ENCODE assay signal across 10 cellular contexts in genomic region chr20:3072530-3073250, GRCh38. TPM values are rescaled to one million over a fixed set of nuclear protein-coding genes. Genes with fewer than 3 reads are reported as not detected.
DNase-seq lines count a peak whose midpoint lies in the region; ATAC-seq and TF ChIP-seq lines count a peak whose summit lies in the region.
"Had no signal": no experiment of that assay in that cellular context is flagged by ENCODE, and none has a peak within 500 bp of the region (broad histone marks: within the 10 kb centered on the region; RNA-seq: fewer than 3 reads in every experiment).

No MANE protein-coding gene starts in this region.

- BruUV-seq in MCF 10A (replicated peaks; lab: Mats Ljungman, UMichigan) = no TSS peak

- DNase-seq in breast epithelium (ENCODE audit: low spot score in 2 of 2) (no peak), MCF 10A (ENCODE audit: unreplicated experiment) (no peak), astrocyte of the cerebellum (ENCODE audit: low read depth) (no peak), memory B cell (ENCODE audit: low spot score in 2 of 2) (no peak), thoracic aorta (ENCODE audit: low spot score) (no peak), NCI-H524 treated with DMSO at 0.1 percent for 48 hours (lab: John Stamatoyannopoulos, UW) (no peak)
- no peak for DNase-seq in stimulated activated CD4-positive, alpha-beta T cell treated with anti-CD3 and anti-CD28 coated beads, Interleukin-15, amount 100 ng/mL, for 24 hours
- DNase-seq: NCI-H1092; NK-92 treated with Interleukin-12 subunit alpha and Interleukin-12 subunit beta, amount 100 ng/mL, for 24 hours had no signal

- TF ChIP-seq POLR2A in breast epithelium (IDR thresholded peaks at IDR 0.05) = no peak

- no peaks in the 10 kb centered on the region for H3K9me3 Mint-ChIP-seq in MCF 10A (ENCODE audit: unreplicated experiment)
- peaks cover 1% of the 10 kb centered on the region for H3K9me3 Mint-ChIP-seq in memory B cell

- H3K27ac ChIP-seq in breast epithelium (no peak overlapping the region), thoracic aorta (no peak overlapping the region)

- intact Hi-C loops in breast epithelium (cut with DNase I; ENCODE audit: low total_unique reads) (no loop called here), MCF 10A (cut with micrococcal nuclease) (no loop called here)

- in situ Hi-C loops in astrocyte of the cerebellum (cut with HindIII; ENCODE audit: low sequenced_read_pairs) = no loop called here

- H3K36me3 ChIP-seq in breast epithelium (no peaks in the 10 kb centered on the region), thoracic aorta (no peaks in the 10 kb centered on the region)

- H3K4me3 ChIP-seq in breast epithelium = peak overlapping the region; percentile 58 to 88 (median 67)
- H3K4me3 ChIP-seq in astrocyte of the cerebellum (ENCODE audit: low read depth, low read length) = peak overlapping the region; percentile 26
- peak overlapping the region; percentile 71 for H3K4me3 ChIP-seq in thoracic aorta

- POLR2A ChIA-PET in MCF 10A (lab: Yijun Ruan, JAX) = no interaction called here

- H3K27me3 ChIP-seq in breast epithelium (no peaks in the 10 kb centered on the region), thoracic aorta (replicated peaks; ENCODE audit: insufficient read depth) (peaks cover 6% of the 10 kb centered on the region)

- no peak overlapping the region for H3K4me3 Mint-ChIP-seq in MCF 10A (ENCODE audit: unreplicated experiment)
- H3K4me3 Mint-ChIP-seq in memory B cell = peak overlapping the region; percentile 88

- CTCF ChIA-PET in MCF 10A (lab: Yijun Ruan, JAX) = interaction anchor here (0.6 to 1.1 kb wide), 4 partner anchors 33 to 599 kb away, joined by 3 to 4 read pairs (median 3); no protein-coding TSS in a partner anchor

- H3K27me3 Mint-ChIP-seq in MCF 10A (ENCODE audit: insufficient read depth, unreplicated experiment) (no peaks in the 10 kb centered on the region), memory B cell (peaks cover 5% of the 10 kb centered on the region)

- H3K27ac Mint-ChIP-seq in MCF 10A (ENCODE audit: low read depth, unreplicated experiment) (no peak overlapping the region), memory B cell (peak overlapping the region; percentile 63)

- H3K9me3 ChIP-seq in breast epithelium (no peaks in the 10 kb centered on the region), thoracic aorta (no peaks in the 10 kb centered on the region)

- H3K4me1 Mint-ChIP-seq in MCF 10A (ENCODE audit: insufficient read depth, unreplicated experiment) (peaks cover 12% of the 10 kb centered on the region), memory B cell (peaks cover 22% of the 10 kb centered on the region)

- H3K36me3 Mint-ChIP-seq in MCF 10A (ENCODE audit: insufficient read depth, unreplicated experiment) (no peaks in the 10 kb centered on the region), memory B cell (no peaks in the 10 kb centered on the region)

- no peak for ATAC-seq in memory B cell (ENCODE audit: low read depth)
- ATAC-seq in thoracic aorta (ENCODE audit: insufficient number of reproducible peaks, low FRiP score, low read depth) = no peak
- no peak for ATAC-seq in HG03159 (IDR thresholded peaks at IDR 0.05; ENCODE audit: unreplicated experiment)

- H3K4me1 ChIP-seq in breast epithelium = peaks cover 0 to 7% of the 10 kb centered on the region in 2 donors
- peaks cover 7 to 8% of the 10 kb centered on the region in 2 donors for H3K4me1 ChIP-seq in thoracic aorta (ENCODE audit: control insufficient read depth in 1 of 2, low read depth in 2 of 2)

- TF ChIP-seq CTCF in breast epithelium (IDR thresholded peaks at IDR 0.05) (no peak), MCF 10A (IDR thresholded peaks at IDR 0.05; ENCODE audit: unreplicated experiment) (no peak), astrocyte of the cerebellum (IDR thresholded peaks at IDR 0.05; ENCODE audit: low read depth, low read length, missing control alignments) (no peak), thoracic aorta (IDR thresholded peaks at IDR 0.05) (no peak)

RNA-seq across cellular contexts. Expression of gene OXT, which starts 1.3 kb away (rescaled TPM):
- total RNA-seq in breast epithelium = 1 to 10 TPM in 1 of 3 donors, not detected in 2; 4.5 TPM
- not detected in 2 replicates for total RNA-seq in MCF 10A (2022)
- not detected for total RNA-seq in thoracic aorta

RNA-seq across cellular contexts. Expression of gene AVP, which starts 11.8 kb away (rescaled TPM):
- total RNA-seq in breast epithelium (not detected), MCF 10A (2022) (not detected in 2 replicates), thoracic aorta (not detected)

RNA-seq across cellular contexts. Expression of gene MRPS26, which starts 26.8 kb away (rescaled TPM):
- total RNA-seq in breast epithelium (10 to 100 TPM; 34.4 to 50.8 (median 44.9) TPM), MCF 10A (2022) (62.6 and 68.4 TPM in 2 replicates), thoracic aorta (10 to 100 TPM; 40.6 to 46.6 TPM)

RNA-seq across cellular contexts. Expression of gene GNRH2, which starts 29.3 kb away (rescaled TPM):
- total RNA-seq in breast epithelium (not detected), MCF 10A (2022) (0.88 and 1.0 TPM in 2 replicates), thoracic aorta (not detected)
